Comparison of ENCODE assay signal across 8 cellular contexts in genomic region chr4:140755811-140756291, GRCh38. TPM values are rescaled to one million over a fixed set of nuclear protein-coding genes. Genes with fewer than 3 reads are reported as not detected.
DNase-seq lines count a peak whose midpoint lies in the region; ATAC-seq and TF ChIP-seq lines count a peak whose summit lies in the region.

No MANE protein-coding gene starts in this region.

- TF ChIP-seq CTCF in heart right ventricle (IDR thresholded peaks at IDR 0.05) (no peak), ovary (IDR thresholded peaks at IDR 0.05) (peak in 1 of 3 donors; percentile 14)

- H3K4me1 ChIP-seq in heart right ventricle (peaks cover 0 to 47% (median 30%) of the 10 kb centered on the region in 9 donors), ovary (ENCODE audit: insufficient read depth) (no peaks in the 10 kb centered on the region)

- H3K27me3 ChIP-seq in heart right ventricle (peaks cover 0 to 14% (median 0%) of the 10 kb centered on the region in 7 donors), ovary (no peaks in the 10 kb centered on the region)

- H3K9me3 Mint-ChIP-seq in activated naive CD8-positive, alpha-beta T cell treated with anti-CD3 and anti-CD28 coated beads, Interleukin-2, amount 50 U/mL, for 24 hours, result no peaks in the 10 kb centered on the region

- H3K4me3 ChIP-seq in heart right ventricle (peak overlapping the region; percentile 65 to 95 (median 85)), ovary (peak overlapping the region; percentile 69)

- H3K36me3 ChIP-seq in heart right ventricle (peaks cover 0 to 5% (median 0%) of the 10 kb centered on the region in 9 donors), ovary (no peaks in the 10 kb centered on the region)

- H3K27ac ChIP-seq in heart right ventricle, result peak overlapping the region; percentile 87 to 100 (median 98)
- H3K27ac ChIP-seq in ovary, result peak overlapping the region; percentile 87 to 91

- WGBS in heart right ventricle, 2 donors, result 0 to 1% methylated on average over 60 to 62 of the region's 62 CpGs
- WGBS in ovary, 3 donors, result 0% methylated on average over 43 to 62 of the region's 62 CpGs

- peaks cover 49% of the 10 kb centered on the region for H3K27me3 Mint-ChIP-seq in activated naive CD8-positive, alpha-beta T cell treated with anti-CD3 and anti-CD28 coated beads, Interleukin-2, amount 50 U/mL, for 24 hours

- H3K9me3 ChIP-seq in heart right ventricle, result peaks cover 0 to 13% (median under 1%) of the 10 kb centered on the region in 11 donors
- no peaks in the 10 kb centered on the region for H3K9me3 ChIP-seq in ovary

- H3K27ac Mint-ChIP-seq in activated naive CD8-positive, alpha-beta T cell treated with anti-CD3 and anti-CD28 coated beads, Interleukin-2, amount 50 U/mL, for 24 hours, result no peak overlapping the region

- intact Hi-C loops in heart right ventricle (cut with DNase I), result loop anchor here in 6 of 10 donors (5.0 to 10.0 kb wide), 11 partner anchors 44 to 384 kb away; partner anchors contain the start of genes ELMOD2 (in 2 of the 6) and SCOC (in 2 of the 6)
- intact Hi-C loops in ovary (cut with DNase I), result loop anchor here in 2 of 4 donors (5.0 to 10.0 kb wide), 2 partner anchors 111 to 114 kb away; no protein-coding TSS in a partner anchor

- TF ChIP-seq POLR2A in ovary (IDR thresholded peaks at IDR 0.05), result no peak

- H3K36me3 Mint-ChIP-seq in activated naive CD8-positive, alpha-beta T cell treated with anti-CD3 and anti-CD28 coated beads, Interleukin-2, amount 50 U/mL, for 24 hours (ENCODE audit: low read depth), result no peaks in the 10 kb centered on the region

- ATAC-seq in GM21786 (IDR thresholded peaks at IDR 0.05; ENCODE audit: unreplicated experiment), result peak; percentile 49
- peak; percentile 62 for ATAC-seq in activated naive CD8-positive, alpha-beta T cell treated with anti-CD3 and anti-CD28 coated beads, Interleukin-2, amount 50 U/mL, for 24 hours
- peak; percentile 15 to 74 (median 39) for ATAC-seq in heart right ventricle

- no peak for TF ChIP-seq EP300 in Ishikawa (IDR thresholded peaks at IDR 0.05; ENCODE audit: borderline replicate concordance)
- no peak for TF ChIP-seq EP300 in ovary (IDR thresholded peaks at IDR 0.05)

- peaks cover 12% of the 10 kb centered on the region for H3K4me1 Mint-ChIP-seq in activated naive CD8-positive, alpha-beta T cell treated with anti-CD3 and anti-CD28 coated beads, Interleukin-2, amount 50 U/mL, for 24 hours

- no peak for TF ChIP-seq RAD21 in Ishikawa (IDR thresholded peaks at IDR 0.05; ENCODE audit: low read depth)

- peak overlapping the region; percentile 67 for H3K4me3 Mint-ChIP-seq in activated naive CD8-positive, alpha-beta T cell treated with anti-CD3 and anti-CD28 coated beads, Interleukin-2, amount 50 U/mL, for 24 hours

- peak; percentile 58 for DNase-seq in activated CD8-positive, alpha-beta memory T cell treated with anti-CD3 and anti-CD28 coated beads for 24 hours
- DNase-seq in activated CD8-positive, alpha-beta memory T cell treated with anti-CD3 and anti-CD28 coated beads, Interleukin-2, amount 50 U/mL, for 4 hours, result no peak
- DNase-seq in activated naive CD8-positive, alpha-beta T cell treated with anti-CD3 and anti-CD28 coated beads, Interleukin-2, amount 50 U/mL, for 24 hours, result peak; percentile 23
- DNase-seq in heart right ventricle, result peak; percentile 55 to 69
- peak; percentile 51 to 75 (median 58) for DNase-seq in ovary
- DNase-seq in NCI-H1694 treated with DMSO at 0.1 percent for 48 hours (lab: John Stamatoyannopoulos, UW), result no peak

TF ChIP-seq in Ishikawa, 13 proteins besides CTCF, POLR2A, EP300 and RAD21:
- TF ChIP-seq, protein P1, sequence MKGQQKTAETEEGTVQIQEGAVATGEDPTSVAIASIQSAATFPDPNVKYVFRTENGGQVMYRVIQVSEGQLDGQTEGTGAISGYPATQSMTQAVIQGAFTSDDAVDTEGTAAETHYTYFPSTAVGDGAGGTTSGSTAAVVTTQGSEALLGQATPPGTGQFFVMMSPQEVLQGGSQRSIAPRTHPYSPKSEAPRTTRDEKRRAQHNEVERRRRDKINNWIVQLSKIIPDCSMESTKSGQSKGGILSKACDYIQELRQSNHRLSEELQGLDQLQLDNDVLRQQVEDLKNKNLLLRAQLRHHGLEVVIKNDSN (IDR thresholded peaks at IDR 0.05), result no peak
- no peak for TF ChIP-seq FOXM1 (IDR thresholded peaks at IDR 0.05; ENCODE audit: borderline replicate concordance, low read depth)
- no peak for TF ChIP-seq CEBPB (IDR thresholded peaks at IDR 0.05)
- TF ChIP-seq, protein P2, sequence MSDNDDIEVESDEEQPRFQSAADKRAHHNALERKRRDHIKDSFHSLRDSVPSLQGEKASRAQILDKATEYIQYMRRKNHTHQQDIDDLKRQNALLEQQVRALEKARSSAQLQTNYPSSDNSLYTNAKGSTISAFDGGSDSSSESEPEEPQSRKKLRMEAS (IDR thresholded peaks at IDR 0.05), result peak; percentile 59
- no peak for TF ChIP-seq YY1 (IDR thresholded peaks at IDR 0.05; ENCODE audit: low read depth)
- TF ChIP-seq EGR1 (IDR thresholded peaks at IDR 0.05), result no peak
- no peak for TF ChIP-seq REST (IDR thresholded peaks at IDR 0.05; ENCODE audit: low read depth)

RNA-seq across cellular contexts. Expression of gene TBC1D9, which starts 0.3 kb away (rescaled TPM):
- 10 to 100 TPM in 9 of 10 donors, 1 to 10 TPM in 1; 9.9 to 20.3 (median 14.6) TPM for total RNA-seq in heart right ventricle
- 1 to 10 TPM; 4.4 to 8.3 TPM for polyA plus RNA-seq in heart right ventricle
- 10 to 100 TPM; 14.9 to 28.8 (median 21.4) TPM for total RNA-seq in ovary
- 10 to 100 TPM; 13.2 to 24.0 TPM for polyA plus RNA-seq in ovary

Comparison
In these comparisons a context has a peak if more than half of its experiments do, and no peak if none do; other contexts are left out.
1. DNase-seq: peak in activated CD8-positive, alpha-beta memory T cell treated with anti-CD3 and anti-CD28 coated beads for 24 hours (single experiment), activated naive CD8-positive, alpha-beta T cell treated with anti-CD3 and anti-CD28 coated beads, Interleukin-2, amount 50 U/mL, for 24 hours (single experiment), heart right ventricle (2 of 2) and ovary (5 of 5); none in activated CD8-positive, alpha-beta memory T cell treated with anti-CD3 and anti-CD28 coated beads, Interleukin-2, amount 50 U/mL, for 4 hours (single experiment) and NCI-H1694 treated with DMSO at 0.1 percent for 48 hours (single experiment).
2. Peak in every context shown above with its lines, with median percentiles within 50 percentile points of each other: ATAC-seq.